Comparison of ENCODE assay signal across 10 cellular contexts in genomic region chr17:55437165-55437605, GRCh38. TPM values are rescaled to one million over a fixed set of nuclear protein-coding genes. Genes with fewer than 3 reads are reported as not detected.
DNase-seq lines count a peak whose midpoint lies in the region; ATAC-seq and FAIRE-seq lines count a peak whose summit lies in the region.
"Had no signal": no experiment of that assay in that cellular context is flagged by ENCODE, and none has a peak within 500 bp of the region (broad histone marks: within the 10 kb centered on the region; RNA-seq: fewer than 3 reads in every experiment).

No MANE protein-coding gene starts in this region.

- no peak overlapping the region for H3K4me2 ChIP-seq in GM23248 (ENCODE audit: unreplicated experiment)

- H3K27me3 ChIP-seq in GM23248 (replicated peaks; ENCODE audit: insufficient read depth) (no peaks in the 10 kb centered on the region), small intestine (ENCODE audit: control insufficient read depth in 2 of 2, insufficient read depth in 2 of 2, low read length in 2 of 2) (no peaks in the 10 kb centered on the region)

- DNase-seq in medulla oblongata (ENCODE audit: extremely low spot score): peak; percentile 63
- no peak for DNase-seq in cortex of kidney (lab: John Stamatoyannopoulos, UW)
- DNase-seq in GM23248: no peak
- no peak for DNase-seq in stimulated activated naive CD8-positive, alpha-beta T cell treated with anti-CD3 and anti-CD28 coated beads, Interleukin-15, amount 100 ng/mL, for 72 hours
- no peak for DNase-seq in small intestine

- H3K4me3 ChIP-seq in GM23248 (no peak overlapping the region), small intestine (ENCODE audit: low read depth in 1 of 2, low read length in 2 of 2) (no peak overlapping the region)

- H3K79me2 ChIP-seq in GM23248 (ENCODE audit: insufficient read depth): no peaks in the 10 kb centered on the region

- ATAC-seq in GM18861 (IDR thresholded peaks at IDR 0.05; ENCODE audit: unreplicated experiment): peak; percentile 60
- ATAC-seq in GM21737 (IDR thresholded peaks at IDR 0.05; ENCODE audit: unreplicated experiment): peak; percentile 61
- ATAC-seq in HG03565 (IDR thresholded peaks at IDR 0.05; ENCODE audit: unreplicated experiment): peak; percentile 62
- no peak for ATAC-seq in stimulated activated naive CD8-positive, alpha-beta T cell treated with anti-CD3 and anti-CD28 coated beads, Interleukin-15, amount 100 ng/mL, for 72 hours
- ATAC-seq: HCT116 had no signal

- 18 to 26% methylated on average over 5 of the region's 5 CpGs for WGBS in GM23248 (ENCODE audit: low coverage in 1 of 2, low lambda C conversion rate in 2 of 2, missing lambda C conversion rate in 2 of 2), 2 experiments
- WGBS in small intestine, 3 donors: 37 to 82% (median 55%) methylated on average over 5 of the region's 5 CpGs

- no peaks in the 10 kb centered on the region for H3K9me3 ChIP-seq in GM23248 (ENCODE audit: low read depth)
- no peaks in the 10 kb centered on the region for H3K9me3 ChIP-seq in small intestine (ENCODE audit: control insufficient read depth, low read depth)

- no peak overlapping the region for H3K9ac ChIP-seq in GM23248

- H3K27ac Mint-ChIP-seq in stimulated activated naive CD8-positive, alpha-beta T cell treated with anti-CD3 and anti-CD28 coated beads, Interleukin-15, amount 100 ng/mL, for 72 hours: no peak overlapping the region

- no peaks in the 10 kb centered on the region for H3K36me3 ChIP-seq in GM23248 (ENCODE audit: low read depth)
- H3K36me3 ChIP-seq in small intestine (ENCODE audit: control insufficient read depth in 2 of 2, insufficient read depth in 2 of 2, low read length in 2 of 2): no peaks in the 10 kb centered on the region

- no peak for FAIRE-seq in small intestine (lab: Jason Lieb, UNC)
- FAIRE-seq: colon had no signal

- peaks cover 18% of the 10 kb centered on the region for H3F3A ChIP-seq in GM23248 (ENCODE audit: insufficient read depth)

- H4K20me1 ChIP-seq in GM23248 (ENCODE audit: insufficient read depth): no peaks in the 10 kb centered on the region

- in situ Hi-C loops in GM23248 (cut with MboI): no loop called here

- peaks cover 18% of the 10 kb centered on the region for H3K27me3 Mint-ChIP-seq in stimulated activated naive CD8-positive, alpha-beta T cell treated with anti-CD3 and anti-CD28 coated beads, Interleukin-15, amount 100 ng/mL, for 72 hours

- H2AFZ ChIP-seq in GM23248: no peak overlapping the region

- no peaks in the 10 kb centered on the region for H3K9me2 ChIP-seq in GM23248 (ENCODE audit: insufficient read depth)

- peaks cover 47% of the 10 kb centered on the region for H3K4me1 Mint-ChIP-seq in stimulated activated naive CD8-positive, alpha-beta T cell treated with anti-CD3 and anti-CD28 coated beads, Interleukin-15, amount 100 ng/mL, for 72 hours

- H3K27ac ChIP-seq in GM23248 (no peak overlapping the region), small intestine (ENCODE audit: low read depth in 1 of 2, low read length in 1 of 2) (no peak overlapping the region)

- no peaks in the 10 kb centered on the region for H3K9me3 Mint-ChIP-seq in stimulated activated naive CD8-positive, alpha-beta T cell treated with anti-CD3 and anti-CD28 coated beads, Interleukin-15, amount 100 ng/mL, for 72 hours

- H3K4me1 ChIP-seq in GM23248 (ENCODE audit: insufficient read depth) (peaks cover 25% of the 10 kb centered on the region), small intestine (ENCODE audit: control insufficient read depth in 2 of 2, insufficient read depth in 1 of 2, low read depth in 1 of 2, low read length in 1 of 2) (peaks cover 0 to 6% of the 10 kb centered on the region in 2 donors)

- H3K4me3 Mint-ChIP-seq in stimulated activated naive CD8-positive, alpha-beta T cell treated with anti-CD3 and anti-CD28 coated beads, Interleukin-15, amount 100 ng/mL, for 72 hours: no peak overlapping the region

RNA-seq across cellular contexts. Expression of gene MMD, which starts 15.6 kb away (rescaled TPM):
- 6.6 and 8.3 TPM in 2 replicates for total RNA-seq in GM23248 (2014; rRNA removed; shearing (Covaris generic))
- polyA plus RNA-seq in GM23248 (2016; fragmentation: Nextera tagmentation; extraction: Ambion mirVana) (6.0 and 6.7 TPM in 2 replicates), small intestine (10 to 100 TPM in 1 of 3 donors, 1 to 10 TPM in 2; 4.0 to 11.1 (median 9.5) TPM)
